Comparison of ENCODE assay signal across 8 cellular contexts in genomic region chr5:176646049-176646706, GRCh38. TPM values are rescaled to one million over a fixed set of nuclear protein-coding genes. Genes with fewer than 3 reads are reported as not detected.
A peak's percentile ranks its signal among the peaks of the same experiment; 100 is the strongest.
DNase-seq lines count a peak whose midpoint lies in the region; ATAC-seq and TF ChIP-seq lines count a peak whose summit lies in the region.

No MANE protein-coding gene starts in this region.

- no peaks in the 10 kb centered on the region for H3F3A ChIP-seq in GM23248 (ENCODE audit: insufficient read depth)
- 0 out of 2 replicates have a peak, but pooled peaks cover 4% of the 10 kb centered on the region for H3F3A ChIP-seq in SU-DHL-6 (ENCODE audit: insufficient read depth)

- H3K4me1 ChIP-seq in GM23248 (ENCODE audit: insufficient read depth) (0 out of 2 replicates have a peak, but pooled peaks cover 8% of the 10 kb centered on the region), skeletal muscle tissue (ENCODE audit: control insufficient read depth in 3 of 3, insufficient read depth in 3 of 3, low read length in 3 of 3) (peaks cover 17 to 29% (median 19%) of the 10 kb centered on the region in 3 donors)

- H3K79me2 ChIP-seq in GM23248 (ENCODE audit: insufficient read depth) (peaks cover 36% of the 10 kb centered on the region), SU-DHL-6 (ENCODE audit: insufficient read depth, low read length) (no peaks in the 10 kb centered on the region)

- WGBS in GM23248 (ENCODE audit: low coverage in 1 of 2, low lambda C conversion rate in 2 of 2, missing lambda C conversion rate in 2 of 2), 2 experiments: 94 to 97% methylated on average over 7 of the region's 7 CpGs

- H3K27me3 ChIP-seq in GM23248 (replicated peaks; ENCODE audit: insufficient read depth): no peaks in the 10 kb centered on the region
- H3K27me3 ChIP-seq in SU-DHL-6 (ENCODE audit: low read length): no peaks in the 10 kb centered on the region
- no peaks in the 10 kb centered on the region for H3K27me3 ChIP-seq in skeletal muscle tissue (ENCODE audit: control insufficient read depth in 3 of 3, insufficient read depth in 3 of 3, low read length in 3 of 3)

- no peaks in the 10 kb centered on the region for H3K9me3 ChIP-seq in GM23248 (ENCODE audit: low read depth)
- H3K9me3 ChIP-seq in SU-DHL-6 (ENCODE audit: insufficient read depth, low read length): no peaks in the 10 kb centered on the region
- no peaks in the 10 kb centered on the region for H3K9me3 ChIP-seq in skeletal muscle tissue (ENCODE audit: control insufficient read depth in 3 of 3, low read length in 3 of 3)

- in situ Hi-C loops in GM23248 (cut with MboI): no loop called here

- no peaks in the 10 kb centered on the region for H3K9me2 ChIP-seq in GM23248 (ENCODE audit: insufficient read depth)
- H3K9me2 ChIP-seq in SU-DHL-6 (replicated peaks; ENCODE audit: insufficient read depth, low read length): no peaks in the 10 kb centered on the region

- H3K27ac ChIP-seq in GM23248: peak overlapping the region; percentile 47
- no peak overlapping the region for H3K27ac ChIP-seq in SU-DHL-6 (ENCODE audit: low read depth, low read length)
- peak overlapping the region; percentile 14 for H3K27ac ChIP-seq in epithelial cell of prostate
- H3K27ac ChIP-seq in skeletal muscle tissue (ENCODE audit: low read depth, low read length): peak overlapping the region; percentile 66

- no peak for TF ChIP-seq CTCF in SU-DHL-6 (IDR thresholded peaks at IDR 0.05; ENCODE audit: insufficient read depth, low read length, poor library complexity, severe bottlenecking)

- H2AFZ ChIP-seq in GM23248: peak overlapping the region; percentile 90
- H2AFZ ChIP-seq in SU-DHL-6 (ENCODE audit: low read depth, low read length, severe bottlenecking): peak overlapping the region; percentile 75

- ATAC-seq in GM18517 (IDR thresholded peaks at IDR 0.05; ENCODE audit: unreplicated experiment) (no peak), GM19324 (IDR thresholded peaks at IDR 0.05; ENCODE audit: low FRiP score, unreplicated experiment) (no peak)

- H4K20me1 ChIP-seq in GM23248 (ENCODE audit: insufficient read depth): no peaks in the 10 kb centered on the region
- H4K20me1 ChIP-seq in SU-DHL-6 (ENCODE audit: low read depth, low read length): no peaks in the 10 kb centered on the region

- H3K4me2 ChIP-seq in GM23248 (ENCODE audit: unreplicated experiment) (peak overlapping the region; percentile 55), SU-DHL-6 (ENCODE audit: low read depth, low read length, poor library complexity, severe bottlenecking) (peak overlapping the region; percentile 82)

- H3K36me3 ChIP-seq in GM23248 (ENCODE audit: low read depth) (no peaks in the 10 kb centered on the region), SU-DHL-6 (ENCODE audit: low read length) (no peaks in the 10 kb centered on the region), skeletal muscle tissue (ENCODE audit: control insufficient read depth in 3 of 3, insufficient read depth in 3 of 3, low read length in 3 of 3) (no peaks in the 10 kb centered on the region)

- DNase-seq in GM23248: no peak
- no peak for DNase-seq in epithelial cell of prostate (ENCODE audit: low read depth, low spot score)
- DNase-seq in foreskin melanocyte: no peak
- DNase-seq in activated effector memory CD4-positive, alpha-beta T cell treated with Interleukin-2 at 50 U/mL for 16 hours: no peak

- H3K9ac ChIP-seq in GM23248: peak overlapping the region; percentile 70
- H3K9ac ChIP-seq in SU-DHL-6 (ENCODE audit: low read length): peak overlapping the region; percentile 51; the same call in 1 of the 2 replicates
- H3K9ac ChIP-seq in skeletal muscle tissue (ENCODE audit: low read depth in 1 of 3, low read length in 3 of 3): peak overlapping the region; percentile 76 to 88 (median 83)

- H3K4me3 ChIP-seq in GM23248 (peak overlapping the region; percentile 59), SU-DHL-6 (ENCODE audit: insufficient read depth, low read length, poor library complexity, severe bottlenecking) (no peak overlapping the region), skeletal muscle tissue (ENCODE audit: low read length in 3 of 3) (peak overlapping the region in 2 of 3 donors; percentile 73 to 83)

RNA-seq across cellular contexts. Expression of gene TSPAN17, which starts 1.1 kb away (rescaled TPM):
- total RNA-seq in GM23248 (2014; rRNA removed; shearing (Covaris generic)): 41.2 and 42.2 TPM in 2 replicates
- 29.9 and 30.0 TPM in 2 replicates for polyA plus RNA-seq in GM23248 (2016; fragmentation: Nextera tagmentation; extraction: Ambion mirVana)
- total RNA-seq in skeletal muscle tissue: 14.6 TPM

RNA-seq across cellular contexts. Expression of gene EIF4E1B, which starts 15.7 kb away (rescaled TPM):
- total RNA-seq in GM23248 (2014; rRNA removed; shearing (Covaris generic)): not detected in 2 replicates
- polyA plus RNA-seq in GM23248 (2016; fragmentation: Nextera tagmentation; extraction: Ambion mirVana): not detected in 2 replicates
- not detected for total RNA-seq in skeletal muscle tissue

RNA-seq across cellular contexts. Expression of gene SNCB, which starts 15.8 kb away (rescaled TPM):
- not detected in 2 replicates for total RNA-seq in GM23248 (2014; rRNA removed; shearing (Covaris generic))
- polyA plus RNA-seq in GM23248 (2016; fragmentation: Nextera tagmentation; extraction: Ambion mirVana): not detected in 2 replicates
- total RNA-seq in skeletal muscle tissue: not detected

RNA-seq across cellular contexts. Expression of gene GPRIN1, which starts 36.2 kb away (rescaled TPM):
- total RNA-seq in GM23248 (2014; rRNA removed; shearing (Covaris generic)): 4.3 and 4.8 TPM in 2 replicates
- polyA plus RNA-seq in GM23248 (2016; fragmentation: Nextera tagmentation; extraction: Ambion mirVana): 1.2 and 1.3 TPM in 2 replicates
- total RNA-seq in skeletal muscle tissue: 0.52 TPM
